Comparison of ENCODE assay signal across 9 cellular contexts in the genomic region with DNA sequence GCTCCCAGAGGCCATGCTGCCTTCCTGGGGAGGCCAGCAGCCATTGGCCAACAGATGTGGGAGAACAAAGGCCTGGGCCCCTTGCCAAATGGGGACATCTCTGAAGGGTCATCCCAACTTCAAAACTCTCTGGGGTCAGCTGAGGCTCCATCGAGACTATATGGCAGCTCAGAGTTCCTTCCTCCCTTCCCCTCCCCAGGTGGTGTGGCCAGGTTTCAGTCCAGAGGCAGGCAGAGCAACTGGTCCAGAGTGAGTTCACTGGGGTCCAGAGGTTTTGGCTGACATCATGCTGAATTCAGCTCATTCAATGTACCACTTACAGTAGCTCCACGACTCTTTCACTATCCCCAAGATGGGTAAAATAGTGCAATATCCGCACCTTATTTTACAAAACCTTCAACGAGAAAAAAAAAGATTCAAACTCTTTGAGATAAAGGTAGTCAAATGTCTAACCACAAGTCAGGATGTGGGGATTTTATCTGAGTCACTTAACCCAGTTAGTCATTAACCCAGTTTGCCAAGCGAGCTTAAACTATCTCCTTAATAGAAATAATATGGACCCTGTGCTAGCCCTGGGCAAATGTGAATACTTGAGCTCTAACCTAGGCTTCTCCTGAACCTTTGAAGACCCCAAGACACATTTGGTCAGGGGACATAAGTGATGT.
DNase-seq lines count a peak whose midpoint lies in the region; ATAC-seq, FAIRE-seq and TF ChIP-seq lines count a peak whose summit lies in the region.
"Had no signal": no experiment of that assay in that cellular context is flagged by ENCODE, and none has a peak within 500 bp of the region (broad histone marks: within the 10 kb centered on the region; RNA-seq: fewer than 3 reads in every experiment).

No MANE protein-coding gene starts in this region.

- H3K4me3 ChIP-seq in pancreas: no peak overlapping the region

- H3K9me3 ChIP-seq in pancreas: no peaks in the 10 kb centered on the region

- 48 to 52% methylated on average over 5 of the region's 5 CpGs for WGBS in pancreas, 2 donors

- no peaks in the 10 kb centered on the region for H3K27me3 ChIP-seq in pancreas

- H3K4me1 ChIP-seq in pancreas: no peaks in the 10 kb centered on the region

- ATAC-seq in HG02938 (IDR thresholded peaks at IDR 0.05; ENCODE audit: unreplicated experiment) (peak; percentile 96), pancreas (peak in 3 of 4 donors; percentile 37 to 79 (median 75)), left lobe of liver (no peak)

- intact Hi-C loops in pancreas (cut with DNase I): no loop called here

- H3K27ac ChIP-seq in pancreas: peak overlapping the region in 2 of 4 donors; percentile 28 to 42
- H3K27ac ChIP-seq: 22Rv1 had no signal

- DNase-seq in DMS53 (lab: John Stamatoyannopoulos, UW) (peak; percentile 68), DMS53 treated with DMSO at 0.1 percent for 48 hours (lab: John Stamatoyannopoulos, UW; ENCODE audit: unreplicated experiment) (no peak), pancreas (peak in 1 of 6 donors; percentile 26), germinal center (ENCODE audit: low spot score) (no peak), mesenteric fat pad (ENCODE audit: low spot score) (no peak), left lobe of liver (ENCODE audit: low spot score) (no peak)
- DNase-seq in activated CD4-positive, CD25-positive, alpha-beta regulatory T cell treated with anti-CD3 and anti-CD28 coated beads, Interleukin-2, amount 50 U/mL, for 72 hours: peak; percentile 34

- H3K36me3 ChIP-seq in pancreas: no peaks in the 10 kb centered on the region

- no peak for FAIRE-seq in pancreas (lab: Jason Lieb, UNC)

- TF ChIP-seq CTCF in pancreas (IDR thresholded peaks at IDR 0.05): no peak

Comparison
In these comparisons a context has a peak if more than half of its experiments do, and no peak if none do; other contexts are left out.
1. DNase-seq: peak in DMS53 (single experiment) and activated CD4-positive, CD25-positive, alpha-beta regulatory T cell treated with anti-CD3 and anti-CD28 coated beads, Interleukin-2, amount 50 U/mL, for 72 hours (single experiment); none in DMS53 treated with DMSO at 0.1 percent for 48 hours (single experiment), germinal center (single experiment), mesenteric fat pad (single experiment) and left lobe of liver (single experiment).